24 cellular contexts compared by ENCODE assay signal in the genomic region with DNA sequence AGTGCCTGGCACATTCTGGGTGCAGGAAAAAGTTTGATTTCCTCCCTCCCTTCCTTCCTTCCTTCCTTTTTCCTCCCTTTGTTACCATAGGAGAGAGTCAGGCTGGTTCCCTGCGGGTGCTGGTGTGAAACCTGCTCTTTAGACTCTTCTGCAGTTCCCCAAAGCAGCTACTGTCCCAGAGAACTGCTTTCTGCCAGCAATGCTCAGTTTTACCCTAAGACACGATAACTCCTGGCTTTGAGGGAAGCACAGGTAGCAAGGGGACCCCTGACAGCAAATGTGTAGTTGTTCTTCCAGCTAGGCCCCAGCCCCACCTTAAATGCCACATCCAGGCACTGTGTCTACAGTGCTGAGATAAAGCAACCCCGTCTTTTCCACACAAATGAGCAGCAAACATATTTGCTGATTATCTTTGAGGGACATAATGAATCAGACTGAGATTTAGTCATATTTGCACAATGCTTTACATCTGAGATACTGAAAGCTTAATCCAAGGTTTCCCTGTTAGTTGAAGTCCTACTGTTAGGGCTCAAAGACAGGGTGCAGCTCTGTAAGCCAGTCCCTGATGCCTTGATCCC. TPM values are rescaled to one million over a fixed set of nuclear protein-coding genes. Genes with fewer than 3 reads are reported as not detected.
A peak's percentile ranks its signal among the peaks of the same experiment; 100 is the strongest.
DNase-seq lines count a peak whose midpoint lies in the region; ATAC-seq, FAIRE-seq and TF ChIP-seq lines count a peak whose summit lies in the region.
"Had no signal": no experiment of that assay in that cellular context is flagged by ENCODE, and none has a peak within 500 bp of the region (broad histone marks: within the 10 kb centered on the region; RNA-seq: fewer than 3 reads in every experiment).

No MANE protein-coding gene starts in this region.

- intact Hi-C loops in activated CD4-positive, alpha-beta T cell treated with anti-CD3 and anti-CD28 coated beads, Interleukin-2, amount 10 ng/mL, durations not matched to agents 24 days and 14 days (cut with micrococcal nuclease): no loop called here
- intact Hi-C loops in endothelial cell of umbilical vein (cut with micrococcal nuclease): no loop called here

- no peaks in the 10 kb centered on the region for H3K4me1 Mint-ChIP-seq in activated CD4-positive, alpha-beta T cell treated with anti-CD3 and anti-CD28 coated beads, Interleukin-2, amount 10 ng/mL, durations not matched to agents 24 days and 14 days
- H3K4me1 Mint-ChIP-seq: central memory CD8-positive, alpha-beta T cell had no signal

- H2BK15ac ChIP-seq in mesenchymal stem cell (ENCODE audit: low read depth, poor library complexity, severe bottlenecking): no peak overlapping the region

- H2BK12ac ChIP-seq in mesenchymal stem cell (ENCODE audit: low read length in 2 of 2): no peak overlapping the region

- no peak for TF ChIP-seq POLR2A in endothelial cell of umbilical vein (IDR thresholded peaks at IDR 0.05; ENCODE audit: low read depth, low read length)

- no peak overlapping the region for H3K4me3 Mint-ChIP-seq in activated CD4-positive, alpha-beta T cell treated with anti-CD3 and anti-CD28 coated beads, Interleukin-2, amount 10 ng/mL, durations not matched to agents 24 days and 14 days
- H3K4me3 Mint-ChIP-seq: central memory CD8-positive, alpha-beta T cell had no signal

- dilution Hi-C loops in endothelial cell of umbilical vein (cut with MboI; ENCODE audit: extremely low pct_ligation_motif_present, low sequenced_read_pairs): no loop called here

- H3K4me2 ChIP-seq in endothelial cell of umbilical vein (ENCODE audit: insufficient read depth, low read length): peak overlapping the region; percentile 53
- no peak overlapping the region for H3K4me2 ChIP-seq in mesenchymal stem cell (ENCODE audit: low read length, poor library complexity, severe bottlenecking)

- no peak overlapping the region for H4K8ac ChIP-seq in mesenchymal stem cell (ENCODE audit: low read length)

- BruUV-seq in endothelial cell of umbilical vein (replicated peaks; lab: Mats Ljungman, UMichigan): no TSS peak

- H4K20me1 ChIP-seq in endothelial cell of umbilical vein (replicated peaks; ENCODE audit: control insufficient read depth, extremely low read depth, insufficient read depth, low read length): no peaks in the 10 kb centered on the region

- no peaks in the 10 kb centered on the region for H3K9me1 ChIP-seq in endothelial cell of umbilical vein (replicated peaks; ENCODE audit: control insufficient read depth, extremely low read depth, insufficient read depth, low read length)

- WGBS in mesenchymal stem cell: 86% methylated on average over 2 of the region's 3 CpGs

- POLR2A ChIA-PET in endothelial cell of umbilical vein (lab: Charles Lee): interaction anchor here (1.4 kb wide), 1 partner anchor 10 kb away, joined by 5 read pairs; no protein-coding TSS in a partner anchor

- H3K27ac ChIP-seq in endothelial cell of umbilical vein (ENCODE audit: insufficient read depth, low read depth, low read length) (no peak overlapping the region), mesenchymal stem cell (ENCODE audit: low read length, poor library complexity, severe bottlenecking) (peak overlapping the region; percentile 50), subcutaneous abdominal adipose tissue (ENCODE audit: low read depth, low read length) (peak overlapping the region; percentile 21)
- H3K27ac ChIP-seq: C4-2B, vagina, WERI-Rb-1 had no signal

- in situ Hi-C loops in ACHN (cut with HindIII; ENCODE audit: low pct_ligation_motif_present, low pct_unique_long_range_greater_than_20kb, low sequenced_read_pairs): no loop called here

- no peak for FAIRE-seq in endothelial cell of umbilical vein (lab: Jason Lieb, UNC)

- peak; percentile 39 for DNase-seq in activated CD4-positive, alpha-beta T cell treated with anti-CD3 and anti-CD28 coated beads, Interleukin-2, amount 10 ng/mL, durations not matched to agents 24 days and 14 days
- no peak for DNase-seq in activated CD4-positive, alpha-beta T cell treated with anti-CD3 and anti-CD28 coated beads, Interleukin-2, amount 50 U/mL, for 4 hours
- DNase-seq in endothelial cell of umbilical vein (ENCODE audit: low read depth, low spot score) (no peak), mesenchymal stem cell (no peak), NCI-H146 treated with DMSO at 0.1 percent for 48 hours (lab: John Stamatoyannopoulos, UW; ENCODE audit: unreplicated experiment) (no peak), ACHN (no peak)
- DNase-seq: 8988T; activated CD4-positive, alpha-beta T cell treated with anti-CD3 and anti-CD28 coated beads, Interleukin-2, amount 50 U/mL, for 48 hours; activated T-cell treated with anti-CD3 and anti-CD28 coated beads for 4 hours; effector CD8-positive, alpha-beta T cell; left colon; NCI-H1436; nucleus accumbens; right cardiac atrium; SIG-M5; stimulated activated CD8-positive, alpha-beta memory T cell treated with anti-CD3 and anti-CD28 coated beads, Interleukin-4, amount 100 ng/mL, for 48 hours; substantia nigra; T-helper 1 cell had no signal

- H2AK5ac ChIP-seq in mesenchymal stem cell (ENCODE audit: low read length, severe bottlenecking): peak overlapping the region; percentile 62

- H3K9ac ChIP-seq in endothelial cell of umbilical vein (replicated peaks; ENCODE audit: extremely low read depth, insufficient read depth, low read length) (no peak overlapping the region), mesenchymal stem cell (ENCODE audit: low read length) (peak overlapping the region; percentile 25), subcutaneous abdominal adipose tissue (ENCODE audit: low read length in 5 of 5) (peak overlapping the region in 1 of 5 donors; percentile 25)

- H3K36me3 ChIP-seq in endothelial cell of umbilical vein (ENCODE audit: control insufficient read depth in 2 of 2, extremely low read depth in 1 of 2, insufficient read depth in 2 of 2, low read length in 2 of 2) (no peaks in the 10 kb centered on the region), mesenchymal stem cell (ENCODE audit: control insufficient read depth in 1 of 2, insufficient read depth in 2 of 2, low read depth in 1 of 2, low read length in 2 of 2) (peaks cover 6 to 8% of the 10 kb centered on the region in 2 experiments), subcutaneous abdominal adipose tissue (ENCODE audit: control insufficient read depth in 5 of 5, insufficient read depth in 5 of 5, low read length in 5 of 5) (no peaks in the 10 kb centered on the region)
- H3K36me3 ChIP-seq: vagina, WERI-Rb-1 had no signal

- H3K18ac ChIP-seq in mesenchymal stem cell (ENCODE audit: low read depth in 1 of 2, low read length in 2 of 2): peak overlapping the region in 1 of 2 experiments; percentile 2

- H3K27ac Mint-ChIP-seq in activated CD4-positive, alpha-beta T cell treated with anti-CD3 and anti-CD28 coated beads, Interleukin-2, amount 10 ng/mL, durations not matched to agents 24 days and 14 days: no peak overlapping the region

- H3K79me1 ChIP-seq in mesenchymal stem cell (replicated peaks; ENCODE audit: low read length, poor library complexity, severe bottlenecking): peaks cover 14% of the 10 kb centered on the region

- H3K4me1 ChIP-seq in endothelial cell of umbilical vein (ENCODE audit: control insufficient read depth, extremely low read depth, insufficient read depth, low read length) (peaks cover 17% of the 10 kb centered on the region), mesenchymal stem cell (ENCODE audit: control insufficient read depth, insufficient read depth, low read depth, low read length) (peaks cover 12% of the 10 kb centered on the region), subcutaneous abdominal adipose tissue (ENCODE audit: control insufficient read depth in 5 of 5, insufficient read depth in 5 of 5, low read length in 5 of 5) (peaks cover 8 to 22% (median 17%) of the 10 kb centered on the region in 5 donors)

- no peaks in the 10 kb centered on the region for H3K79me2 ChIP-seq in endothelial cell of umbilical vein (ENCODE audit: control insufficient read depth, insufficient read depth, low read length)

- no peak overlapping the region for H3K4ac ChIP-seq in mesenchymal stem cell (ENCODE audit: low read depth in 1 of 2, low read length in 2 of 2)

- H3K14ac ChIP-seq in mesenchymal stem cell (ENCODE audit: low read length in 2 of 2): no peak overlapping the region

- TF ChIP-seq CTCF in endothelial cell of umbilical vein (IDR thresholded peaks at IDR 0.05; ENCODE audit: extremely low read depth in 1 of 2, insufficient read depth in 1 of 2, low read depth in 1 of 2, low read length in 2 of 2): no peak

- H4K91ac ChIP-seq in mesenchymal stem cell (ENCODE audit: low read length): no peak overlapping the region

- no peak overlapping the region for H2BK5ac ChIP-seq in mesenchymal stem cell (ENCODE audit: low read depth, low read length, poor library complexity, severe bottlenecking)

- H3K36me3 Mint-ChIP-seq in activated CD4-positive, alpha-beta T cell treated with anti-CD3 and anti-CD28 coated beads, Interleukin-2, amount 10 ng/mL, durations not matched to agents 24 days and 14 days (ENCODE audit: low read depth): no peaks in the 10 kb centered on the region

- no peak for ATAC-seq in HG03442 (IDR thresholded peaks at IDR 0.05; ENCODE audit: unreplicated experiment)
- ATAC-seq: left colon had no signal

- H3K27me3 ChIP-seq in endothelial cell of umbilical vein (ENCODE audit: control insufficient read depth in 2 of 2, insufficient read depth in 2 of 2, low read length in 2 of 2) (no peaks in the 10 kb centered on the region), mesenchymal stem cell (ENCODE audit: control insufficient read depth in 1 of 2, insufficient read depth in 1 of 2, low read length in 2 of 2) (no peaks in the 10 kb centered on the region), subcutaneous abdominal adipose tissue (ENCODE audit: control insufficient read depth in 5 of 5, insufficient read depth in 4 of 5, low read length in 5 of 5) (no peaks in the 10 kb centered on the region)
- H3K27me3 ChIP-seq: vagina had no signal

- H3K9me3 ChIP-seq in endothelial cell of umbilical vein (replicated peaks; ENCODE audit: control insufficient read depth, insufficient read depth, low read length) (no peaks in the 10 kb centered on the region), mesenchymal stem cell (ENCODE audit: control insufficient read depth, low read length) (no peaks in the 10 kb centered on the region), subcutaneous abdominal adipose tissue (ENCODE audit: control insufficient read depth in 5 of 5, low read length in 5 of 5) (no peaks in the 10 kb centered on the region)
- H3K9me3 ChIP-seq: vagina had no signal

- peaks cover 8% of the 10 kb centered on the region for H3K27me3 Mint-ChIP-seq in activated CD4-positive, alpha-beta T cell treated with anti-CD3 and anti-CD28 coated beads, Interleukin-2, amount 10 ng/mL, durations not matched to agents 24 days and 14 days

- no peaks in the 10 kb centered on the region for H3K9me3 Mint-ChIP-seq in activated CD4-positive, alpha-beta T cell treated with anti-CD3 and anti-CD28 coated beads, Interleukin-2, amount 10 ng/mL, durations not matched to agents 24 days and 14 days
- H3K9me3 Mint-ChIP-seq: central memory CD8-positive, alpha-beta T cell had no signal

- H2BK120ac ChIP-seq in mesenchymal stem cell (ENCODE audit: low read depth, low read length): no peak overlapping the region

- H2AFZ ChIP-seq in endothelial cell of umbilical vein (ENCODE audit: low read depth, low read length) (no peak overlapping the region), mesenchymal stem cell (ENCODE audit: low read depth, low read length) (no peak overlapping the region)

- CTCF ChIA-PET in endothelial cell of umbilical vein (lab: Charles Lee): interaction anchor here (0.8 to 3.1 kb wide), 13 partner anchors 10 to 136 kb away, joined by 3 to 18 read pairs (median 4); partner anchors contain the start of gene MET

- H3K4me3 ChIP-seq in endothelial cell of umbilical vein (replicated peaks in 1 of 3; ENCODE audit: insufficient read depth in 1 of 3, low read depth in 1 of 3, low read length in 3 of 3): no peak overlapping the region
- no peak overlapping the region for H3K4me3 ChIP-seq in mesenchymal stem cell (ENCODE audit: insufficient read depth in 1 of 2, low read depth in 1 of 2, low read length in 2 of 2)
- no peak overlapping the region for H3K4me3 ChIP-seq in subcutaneous abdominal adipose tissue (ENCODE audit: low read depth in 1 of 5, low read length in 5 of 5)
- H3K4me3 ChIP-seq: vagina had no signal

- no peak overlapping the region for H3K23ac ChIP-seq in mesenchymal stem cell (ENCODE audit: low read length in 2 of 2)

RNA-seq across cellular contexts. Expression of gene MET, which starts 55.5 kb away (rescaled TPM):
- 2.2 and 2.3 TPM in 2 replicates for total RNA-seq in activated CD4-positive, alpha-beta T cell treated with anti-CD3 and anti-CD28 coated beads, Interleukin-2, amount 10 ng/mL, durations not matched to agents 24 days and 14 days
- total RNA-seq in endothelial cell of umbilical vein: 44.5 and 52.0 TPM in 2 replicates
- polyA plus RNA-seq in endothelial cell of umbilical vein: 17.3 and 21.1 TPM in 2 replicates
- 14.8 and 15.4 TPM in 2 replicates for polyA plus RNA-seq in endothelial cell of umbilical vein (2011; cell fraction: cytosol; rRNA removed)
- polyA plus RNA-seq in endothelial cell of umbilical vein (2011; cell fraction: nucleus; rRNA removed): 22.6 and 27.7 TPM in 2 replicates
- 25.9 and 41.7 TPM in 2 replicates for polyA plus RNA-seq in endothelial cell of umbilical vein (2012)
- polyA minus RNA-seq in endothelial cell of umbilical vein: 124 and 136 TPM in 2 replicates
- 60.3 TPM for polyA minus RNA-seq in endothelial cell of umbilical vein (2011; cell fraction: cytosol; rRNA and poly(A)+ RNA removed)
- 95.6 and 142 TPM in 2 replicates for polyA minus RNA-seq in endothelial cell of umbilical vein (2011; cell fraction: nucleus; rRNA and poly(A)+ RNA removed)
- polyA plus RNA-seq in mesenchymal stem cell (2013, experiment 1 of 2): 0.19 TPM
- polyA plus RNA-seq in mesenchymal stem cell (2013, experiment 2 of 2): 0.38 TPM

Comparison
In these comparisons a context has a peak if more than half of its experiments do, and no peak if none do; other contexts are left out.
1. RNA of gene MET, which starts 55.5 kb away (total RNA-seq): 44.5 to 52.0 TPM in endothelial cell of umbilical vein; 2.2 to 2.3 TPM in activated CD4-positive, alpha-beta T cell treated with anti-CD3 and anti-CD28 coated beads, Interleukin-2, amount 10 ng/mL, durations not matched to agents 24 days and 14 days; every median in the first group is over 10 times any median in the second.